ENCODE assay signal across 21 cellular contexts in the genomic region with DNA sequence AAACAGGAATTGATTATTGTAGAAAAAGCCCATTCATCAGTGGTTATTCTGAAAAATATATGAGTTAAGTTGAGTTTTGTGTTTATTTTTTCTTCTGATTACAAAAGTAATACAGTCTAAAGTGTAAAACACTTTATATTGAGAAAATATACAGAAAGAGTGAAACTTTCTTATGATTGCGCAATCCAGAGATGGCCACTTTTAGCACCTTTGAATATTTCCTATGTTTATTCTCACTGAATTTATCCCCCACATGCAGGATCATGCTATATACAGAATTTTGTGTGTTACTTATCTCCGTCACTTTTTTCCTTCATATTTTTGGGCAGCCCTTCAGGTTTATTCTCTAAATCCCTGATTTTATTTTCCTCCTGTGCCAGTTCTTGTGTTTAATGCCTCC.
A peak's percentile ranks its signal among the peaks of the same experiment; 100 is the strongest.
DNase-seq lines count a peak whose midpoint lies in the region; ATAC-seq, FAIRE-seq and TF ChIP-seq lines count a peak whose summit lies in the region.
"Had no signal": no experiment of that assay in that cellular context is flagged by ENCODE, and none has a peak within 500 bp of the region (broad histone marks: within the 10 kb centered on the region; RNA-seq: fewer than 3 reads in every experiment).

No MANE protein-coding gene starts in this region.

- no peak overlapping the region for H3K14ac ChIP-seq in IMR-90 (replicated peaks; ENCODE audit: low read depth, low read length)

- ATAC-seq in IMR-90 (ENCODE audit: low read depth) (no peak), K562 (no peak), GM18520 (IDR thresholded peaks at IDR 0.05; ENCODE audit: unreplicated experiment) (no peak), heart left ventricle (no peak)
- ATAC-seq in stimulated activated naive CD8-positive, alpha-beta T cell treated with anti-CD3 and anti-CD28 coated beads, Interleukin-15, Interleukin-2, amounts not matched to agents 100 U/mL and 50 U/mL, for 24 hours, result no peak
- ATAC-seq: CD8-positive, alpha-beta T cell; GM12878; GM23338 had no signal

- no TSS peak for BruUV-seq in Calu3 (replicated peaks; lab: Mats Ljungman, UMichigan)
- no TSS peak for BruUV-seq in IMR-90 (replicated peaks; lab: Mats Ljungman, UMichigan)
- BruUV-seq in K562 (replicated peaks; lab: Mats Ljungman, UMichigan), result no TSS peak

- in situ Hi-C loops in IMR-90 (cut with MboI; ENCODE audit: low sequenced_read_pairs) (no loop called here), K562 (cut with MboI) (no loop called here)

- H2BK15ac ChIP-seq in IMR-90 (ENCODE audit: low read depth, low read length), result no peak overlapping the region

- H3K4me3 ChIP-seq in IMR-90 (ENCODE audit: insufficient read depth, low read depth, low read length) (no peak overlapping the region), K562 (no peak overlapping the region), heart left ventricle (no peak overlapping the region)
- H3K4me3 ChIP-seq: BLaER1, GM12878, GM23338, HAP-1 had no signal

- H3K4me3 Mint-ChIP-seq in Calu3 (ENCODE audit: low read depth, unreplicated experiment), result no peak overlapping the region
- H3K4me3 Mint-ChIP-seq: B cell; CD4-positive, CD25-positive, alpha-beta regulatory T cell; CD8-positive, alpha-beta T cell; GM23338 had no signal

- WGBS in IMR-90 (ENCODE audit: extremely low coverage in 2 of 2, insufficient read length in 1 of 2), 2 experiments, result no CpG with 5 or more reads among the region's 2 CpGs
- WGBS in K562 (ENCODE audit: insufficient coverage, low coverage, missing lambda C conversion rate), result 0% methylated on average over 2 of the region's 2 CpGs
- 90 to 97% (median 95%) methylated on average over 2 of the region's 2 CpGs for WGBS in heart left ventricle, 4 donors

- no peak overlapping the region for H2AK9ac ChIP-seq in IMR-90 (replicated peaks; ENCODE audit: low read depth, low read length, poor library complexity)

- no peak overlapping the region for H2BK120ac ChIP-seq in IMR-90 (ENCODE audit: low read depth, low read length)

- TF ChIP-seq CTCF in Calu3 (IDR thresholded peaks at IDR 0.05; ENCODE audit: unreplicated experiment) (no peak), IMR-90 (conservative IDR thresholded peaks at IDR 0.05; ENCODE audit: low read depth, low read length) (no peak), K562 (IDR thresholded peaks at IDR 0.05 in 2 of 3, conservative IDR thresholded peaks at IDR 0.05 in 1 of 3; ENCODE audit: insufficient read depth in 2 of 3, low read depth in 1 of 3, low read length in 3 of 3) (no peak), heart left ventricle (IDR thresholded peaks at IDR 0.05) (no peak)

- no peak overlapping the region for H3K56ac ChIP-seq in IMR-90 (ENCODE audit: extremely low read depth, insufficient read depth, low read length)

- H3K27me3 ChIP-seq in IMR-90 (ENCODE audit: control insufficient read depth, insufficient read depth, low read length) (no peaks in the 10 kb centered on the region), K562 (ENCODE audit: control insufficient read depth in 2 of 2, insufficient read depth in 2 of 2, low read length in 2 of 2) (no peaks in the 10 kb centered on the region), heart left ventricle (no peaks in the 10 kb centered on the region)
- H3K27me3 ChIP-seq: BLaER1 had no signal

- peaks cover 6% of the 10 kb centered on the region for H3K36me3 Mint-ChIP-seq in Calu3 (ENCODE audit: insufficient read depth, unreplicated experiment)
- H3K36me3 Mint-ChIP-seq: CD4-positive, CD25-positive, alpha-beta regulatory T cell; CD8-positive, alpha-beta T cell had no signal

- no peak overlapping the region for H2AK5ac ChIP-seq in IMR-90 (ENCODE audit: low read depth, low read length)

- TF ChIP-seq EP300 in K562 (IDR thresholded peaks at IDR 0.05; ENCODE audit: low read length), result no peak

- H3K4me2 ChIP-seq in IMR-90 (ENCODE audit: low read depth, low read length), result no peak overlapping the region
- H3K4me2 ChIP-seq in K562 (ENCODE audit: insufficient read depth, low read length), result no peak overlapping the region
- H3K4me2 ChIP-seq: BLaER1, GM23338 had no signal

- no peak overlapping the region for H3K18ac ChIP-seq in IMR-90 (ENCODE audit: low read depth, low read length)

- H3K9me3 ChIP-seq in IMR-90 (ENCODE audit: control insufficient read depth, insufficient read depth, low read length) (no peaks in the 10 kb centered on the region; the same call in 1 of the 2 replicates), K562 (replicated peaks; ENCODE audit: control insufficient read depth, insufficient read depth, low read depth, low read length) (no peaks in the 10 kb centered on the region), heart left ventricle (no peaks in the 10 kb centered on the region)
- H3K9me3 ChIP-seq: Caco-2, HAP-1 had no signal

- H3K9me3 Mint-ChIP-seq in Calu3 (ENCODE audit: low read depth, unreplicated experiment), result peaks cover 4% of the 10 kb centered on the region
- H3K9me3 Mint-ChIP-seq: GM23338 had no signal

- H2BK5ac ChIP-seq in IMR-90 (ENCODE audit: low read depth, low read length, poor library complexity, severe bottlenecking), result no peak overlapping the region

- intact Hi-C loops in Calu3 (cut with micrococcal nuclease; ENCODE audit: unreplicated experiment), result loop anchor here (10.0 kb wide), 1 partner anchor 740 kb away; no protein-coding TSS in a partner anchor
- intact Hi-C loops in IMR-90 (cut with micrococcal nuclease), result loop anchor here (2.0 to 10.0 kb wide), 3 partner anchors 250 to 704 kb away; a partner anchor contains a TSS
- intact Hi-C loops in K562 (cut with micrococcal nuclease), result no loop called here
- intact Hi-C loops in heart left ventricle (cut with DNase I), result no loop called here

- no peaks in the 10 kb centered on the region for H4K20me1 ChIP-seq in IMR-90 (ENCODE audit: insufficient read depth, low read length)
- no peaks in the 10 kb centered on the region for H4K20me1 ChIP-seq in K562 (replicated peaks; ENCODE audit: control insufficient read depth, insufficient read depth, low read length)
- H4K20me1 ChIP-seq: BLaER1 had no signal

- H3K79me1 ChIP-seq in IMR-90 (ENCODE audit: low read depth in 1 of 2, low read length in 2 of 2), result no peaks in the 10 kb centered on the region

- H3K4me1 ChIP-seq in IMR-90 (ENCODE audit: control insufficient read depth, insufficient read depth, low read length) (no peaks in the 10 kb centered on the region), K562 (replicated peaks in 1 of 2; ENCODE audit: control insufficient read depth in 2 of 2, insufficient read depth in 2 of 2, low read length in 2 of 2) (no peaks in the 10 kb centered on the region), heart left ventricle (no peaks in the 10 kb centered on the region)
- H3K4me1 ChIP-seq: BLaER1, Caco-2, HAP-1 had no signal

- no peak overlapping the region for H4K91ac ChIP-seq in IMR-90 (ENCODE audit: insufficient read depth, low read depth, low read length)

- H4K5ac ChIP-seq in IMR-90 (ENCODE audit: low read depth, low read length), result no peak overlapping the region

- dilution Hi-C loops in IMR-90 (cut with HindIII; ENCODE audit: low sequenced_read_pairs, unreplicated experiment), result no loop called here

- FAIRE-seq in K562 (lab: Jason Lieb, UNC), result no peak
- FAIRE-seq: D721Med, GM12878, H54 had no signal

- H3K27ac Mint-ChIP-seq in Calu3 (ENCODE audit: unreplicated experiment), result peak overlapping the region; percentile 32
- H3K27ac Mint-ChIP-seq: B cell; CD4-positive, CD25-positive, alpha-beta regulatory T cell; CD8-positive, alpha-beta T cell; GM23338 had no signal

- H3K23ac ChIP-seq in IMR-90 (ENCODE audit: low read depth, low read length), result no peak overlapping the region

- H2AFZ ChIP-seq in IMR-90 (replicated peaks; ENCODE audit: low read length, poor library complexity), result no peak overlapping the region
- no peak overlapping the region for H2AFZ ChIP-seq in K562 (ENCODE audit: low read depth, low read length)
- H2AFZ ChIP-seq: GM23338 had no signal

- TF ChIP-seq RAD21 in IMR-90 (IDR thresholded peaks at IDR 0.05; ENCODE audit: low read length) (no peak), K562 (CRISPR knock-in tag; conservative IDR thresholded peaks at IDR 0.05 in 1 of 2, IDR thresholded peaks at IDR 0.05 in 1 of 2) (no peak)

- TF ChIP-seq POLR2A in IMR-90 (IDR thresholded peaks at IDR 0.05; ENCODE audit: low read depth, low read length), result no peak
- no peak for TF ChIP-seq POLR2A in K562 (conservative IDR thresholded peaks at IDR 0.05)
- TF ChIP-seq POLR2A in heart left ventricle (IDR thresholded peaks at IDR 0.05), result no peak

- POLR2A ChIA-PET in IMR-90 (lab: Charles Lee; ENCODE audit: unreplicated experiment), result no interaction called here
- POLR2A ChIA-PET in K562 (lab: Yijun Ruan, JAX), result no interaction called here

- H3K4me1 Mint-ChIP-seq in Calu3 (ENCODE audit: low read depth, unreplicated experiment), result peaks cover 37% of the 10 kb centered on the region
- H3K4me1 Mint-ChIP-seq: B cell; CD4-positive, CD25-positive, alpha-beta regulatory T cell; GM23338 had no signal

- H4K8ac ChIP-seq in IMR-90 (ENCODE audit: low read depth in 2 of 2, low read length in 2 of 2), result no peak overlapping the region

- H3K36me3 ChIP-seq in IMR-90 (ENCODE audit: control insufficient read depth, insufficient read depth, low read length) (no peaks in the 10 kb centered on the region; the same call in 1 of the 2 replicates), K562 (ENCODE audit: control insufficient read depth, insufficient read depth, low read length) (no peaks in the 10 kb centered on the region), heart left ventricle (no peaks in the 10 kb centered on the region)
- H3K36me3 ChIP-seq: BLaER1, HAP-1 had no signal

- H3K27ac ChIP-seq in IMR-90 (ENCODE audit: insufficient read depth, low read length), result no peak overlapping the region
- no peak overlapping the region for H3K27ac ChIP-seq in K562 (ENCODE audit: extremely low read depth, low read depth, low read length)
- H3K27ac ChIP-seq in heart left ventricle, result no peak overlapping the region
- H3K27ac ChIP-seq: BLaER1, C4-2B had no signal

- no peaks in the 10 kb centered on the region for H3K9me1 ChIP-seq in IMR-90 (ENCODE audit: insufficient read depth, low read length)
- H3K9me1 ChIP-seq in K562 (ENCODE audit: control insufficient read depth, insufficient read depth, low read length), result no peaks in the 10 kb centered on the region

- H3K9ac ChIP-seq in IMR-90 (ENCODE audit: low read depth, low read length) (no peak overlapping the region), K562 (ENCODE audit: insufficient read depth in 1 of 2, low read depth in 2 of 2, low read length in 2 of 2) (no peak overlapping the region)
- H3K9ac ChIP-seq: BLaER1 had no signal

- DNase-seq in Calu3 (no peak), IMR-90 (no peak), K562 (ENCODE audit: extremely low read depth in 1 of 4, low spot score in 3 of 4) (no peak), heart left ventricle (no peak)
- DNase-seq in stimulated activated naive CD8-positive, alpha-beta T cell treated with anti-CD3 and anti-CD28 coated beads, Interleukin-15, Interleukin-2, amounts not matched to agents 100 U/mL and 50 U/mL, for 24 hours, result no peak
- DNase-seq: Caco-2; CD4-positive, CD25-positive, alpha-beta regulatory T cell; CD8-positive, alpha-beta T cell; DMS 273 treated with DMSO at 0.1 percent for 48 hours; DMS79; EL; GDM1 had no signal

- no peak overlapping the region for H2BK20ac ChIP-seq in IMR-90 (ENCODE audit: low read depth, low read length)

- H3K4ac ChIP-seq in IMR-90 (ENCODE audit: low read depth, low read length), result no peak overlapping the region

- CTCF ChIA-PET in Calu3 (lab: Charles Lee) (no interaction called here), IMR-90 (lab: Yijun Ruan, JAX) (interaction anchor here (0.6 kb wide), 1 partner anchor 782 kb away, joined by 4 read pairs; no protein-coding TSS in a partner anchor), K562 (lab: Yijun Ruan, JAX; ENCODE audit: low intra/inter-chr PET ratio) (no interaction called here)

- no peaks in the 10 kb centered on the region for H3K79me2 ChIP-seq in K562 (ENCODE audit: control insufficient read depth, insufficient read depth, low read length)

- H3K27me3 Mint-ChIP-seq in Calu3 (ENCODE audit: unreplicated experiment), result no peaks in the 10 kb centered on the region
- H3K27me3 Mint-ChIP-seq: B cell; CD4-positive, CD25-positive, alpha-beta regulatory T cell had no signal

Comparison
In these comparisons a context has a peak if more than half of its experiments do, and no peak if none do; other contexts are left out.
1. intact Hi-C loops: an anchor here in Calu3 (10.0 kb wide) and IMR-90 (2.0 to 10.0 kb wide); none called in K562 and heart left ventricle.